ENCODE assay signal across 8 cellular contexts in genomic region chr3:125437631-125438435, GRCh38.
A peak's percentile ranks its signal among the peaks of the same experiment; 100 is the strongest.
DNase-seq lines count a peak whose midpoint lies in the region; ATAC-seq and TF ChIP-seq lines count a peak whose summit lies in the region.

No MANE protein-coding gene starts in this region.

- H3K27ac Mint-ChIP-seq in neural crest cell (ENCODE audit: unreplicated experiment), result no peak overlapping the region

- H3K9me3 Mint-ChIP-seq in neural crest cell, result no peaks in the 10 kb centered on the region

- no peak for ATAC-seq in GM19395 (IDR thresholded peaks at IDR 0.05; ENCODE audit: unreplicated experiment)

- intact Hi-C loops in stomach (cut with DNase I; ENCODE audit: low total_unique reads), result loop anchor here (10.0 kb wide), 2 partner anchors 443 to 513 kb away; no protein-coding TSS in a partner anchor

- H3K4me3 ChIP-seq in fibroblast of the aortic adventitia (ENCODE audit: low read depth, low read length), result no peak overlapping the region
- H3K4me3 ChIP-seq in stomach, result no peak overlapping the region

- no peaks in the 10 kb centered on the region for H3K4me1 Mint-ChIP-seq in neural crest cell

- peaks cover 0 to 9% (median 0%) of the 10 kb centered on the region in 4 donors for H3K36me3 ChIP-seq in stomach

- H3K27me3 ChIP-seq in stomach, result no peaks in the 10 kb centered on the region

- H3K27me3 Mint-ChIP-seq in neural crest cell (ENCODE audit: low read depth), result no peaks in the 10 kb centered on the region

- no peak overlapping the region for H3K4me3 Mint-ChIP-seq in neural crest cell

- TF ChIP-seq CTCF in fibroblast of the aortic adventitia (IDR thresholded peaks at IDR 0.05; ENCODE audit: insufficient read depth, low read length) (peak; percentile 98), neural crest cell (conservative IDR thresholded peaks at IDR 0.05) (peak; percentile 100), stomach (IDR thresholded peaks at IDR 0.05) (peak in 5 of 7 experiments; percentile 73 to 98 (median 90))

- TF ChIP-seq POLR2A in stomach (IDR thresholded peaks at IDR 0.05), result no peak

- peaks cover 3% of the 10 kb centered on the region for H3K36me3 Mint-ChIP-seq in neural crest cell (ENCODE audit: low read depth)

- WGBS in stomach, 5 donors, result 46 to 50% (median 47%) methylated on average over 9 of the region's 9 CpGs

- no peak overlapping the region for H3K27ac ChIP-seq in stomach

- DNase-seq in NCI-H2227 (lab: John Stamatoyannopoulos, UW; ENCODE audit: unreplicated experiment) (peak; percentile 43), NCI-H2227 treated with DMSO at 0.1 percent for 48 hours (lab: John Stamatoyannopoulos, UW) (no peak), NOMO-1 treated with DMSO at 0.1 percent for 48 hours (lab: John Stamatoyannopoulos, UW; ENCODE audit: unreplicated experiment) (peak; percentile 30), fibroblast of the aortic adventitia (ENCODE audit: low read depth) (peak; percentile 71), neural crest cell (ENCODE audit: low read depth, low spot score) (peak; percentile 65), stomach (peak; percentile 63)
- peak; percentile 75 for DNase-seq in activated T-cell treated with anti-CD3 and anti-CD28 coated beads, Interleukin-2, amount 50 U/mL, for 48 hours

- peaks cover 6 to 26% (median 17%) of the 10 kb centered on the region in 4 donors for H3K4me1 ChIP-seq in stomach

- H3K9me3 ChIP-seq in stomach, result peaks cover 0 to under 1% (median under 1%) of the 10 kb centered on the region in 4 donors

- TF ChIP-seq EP300 in stomach (IDR thresholded peaks at IDR 0.05), result no peak
